Comparison of ENCODE assay signal across 8 cellular contexts in the genomic region with DNA sequence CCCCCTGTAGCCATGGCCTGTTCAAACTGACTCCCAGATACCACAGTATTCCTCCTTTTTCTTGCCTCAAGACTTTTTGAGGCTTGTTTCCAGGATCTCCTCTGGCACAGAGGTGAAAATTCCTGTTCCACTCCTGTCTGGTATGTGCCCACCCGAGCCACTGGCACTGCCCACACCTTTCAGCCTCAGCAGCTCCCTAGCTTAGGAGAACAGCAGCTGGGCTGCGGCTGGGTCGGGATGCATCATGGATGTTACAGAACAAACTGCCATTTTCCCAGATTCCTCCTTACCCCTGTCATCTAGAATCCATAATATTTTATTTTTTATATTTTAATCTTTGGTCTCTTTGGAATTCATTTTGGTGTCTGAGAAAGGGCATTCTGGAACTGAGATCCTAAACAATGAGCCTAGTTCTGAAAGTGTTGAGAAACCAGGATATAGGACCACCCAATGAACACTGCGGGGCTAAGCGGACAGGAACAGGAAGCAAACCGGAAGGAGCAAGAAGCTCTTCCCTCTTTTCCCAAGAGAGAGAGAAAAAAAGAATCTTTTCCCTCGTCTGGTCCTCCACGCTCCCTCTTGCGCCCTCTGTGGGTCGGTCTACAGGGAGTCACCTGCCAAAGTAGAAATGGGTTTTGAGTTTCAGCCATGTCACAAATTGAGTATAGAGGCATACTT. TPM values are rescaled to one million over a fixed set of nuclear protein-coding genes. Genes with fewer than 3 reads are reported as not detected.
DNase-seq lines count a peak whose midpoint lies in the region; ATAC-seq, FAIRE-seq and TF ChIP-seq lines count a peak whose summit lies in the region.

No MANE protein-coding gene starts in this region.

- TF ChIP-seq CTCF in WERI-Rb-1 (IDR thresholded peaks at IDR 0.05; ENCODE audit: low read depth, low read length) (peak; percentile 78), bronchial epithelial cell (IDR thresholded peaks at IDR 0.05; ENCODE audit: insufficient read depth, low read length, severe bottlenecking) (peak; percentile 75), kidney (IDR thresholded peaks at IDR 0.05; ENCODE audit: borderline replicate concordance, extremely low read depth, insufficient read depth) (peak; percentile 80)

- intact Hi-C loops in Right ventricle myocardium inferior (cut with DNase I) (loop anchor here (1.0 kb wide), 1 partner anchor 42 kb away; no protein-coding TSS in a partner anchor), cardiac septum (cut with DNase I) (loop anchor here (1.0 kb wide), 1 partner anchor 40 kb away; no protein-coding TSS in a partner anchor), kidney (cut with DNase I) (no loop called here)

- H3K9ac ChIP-seq in kidney (ENCODE audit: low read length in 2 of 2) = no peak overlapping the region

- H3K36me3 ChIP-seq in WERI-Rb-1 (no peaks in the 10 kb centered on the region), bronchial epithelial cell (ENCODE audit: control insufficient read depth, insufficient read depth, low read length) (no peaks in the 10 kb centered on the region), kidney (ENCODE audit: control insufficient read depth in 1 of 2, insufficient read depth in 2 of 2, low read length in 2 of 2) (no peaks in the 10 kb centered on the region)

- H3K4me3 ChIP-seq in WERI-Rb-1 (ENCODE audit: low read depth, low read length) = peak overlapping the region; percentile 32
- no peak overlapping the region for H3K4me3 ChIP-seq in bronchial epithelial cell (ENCODE audit: low read depth, low read length)
- peak overlapping the region in 1 of 2 donors; percentile 42 for H3K4me3 ChIP-seq in kidney (ENCODE audit: low read length in 2 of 2)

- DNase-seq in Right ventricle myocardium inferior (ENCODE audit: missing footprints) (peak; percentile 92), cardiac septum (ENCODE audit: low spot score) (no peak), NCI-H2107 treated with DMSO at 0.1 percent for 48 hours (lab: John Stamatoyannopoulos, UW; ENCODE audit: unreplicated experiment) (peak; percentile 81), WERI-Rb-1 (peak; percentile 91), bronchial epithelial cell (ENCODE audit: low read depth) (peak; percentile 64), kidney (peak; percentile 91), NCI-H128 (lab: John Stamatoyannopoulos, UW; ENCODE audit: unreplicated experiment) (no peak)
- DNase-seq in stimulated activated CD4-positive, alpha-beta T cell treated with anti-CD3 and anti-CD28 coated beads, Interleukin-1b, Interleukin-23, amount 100 ng/mL, for 48 hours = peak; percentile 59

- peaks cover 4 to 5% of the 10 kb centered on the region in 2 donors for H3K4me1 ChIP-seq in kidney (ENCODE audit: control insufficient read depth in 1 of 2, insufficient read depth in 1 of 2, low read depth in 1 of 2, low read length in 2 of 2)

- H3K9me3 ChIP-seq in WERI-Rb-1 (ENCODE audit: severe bottlenecking) (no peaks in the 10 kb centered on the region), kidney (ENCODE audit: control insufficient read depth in 1 of 2, low read length in 2 of 2) (no peaks in the 10 kb centered on the region)

- H3K27ac ChIP-seq in WERI-Rb-1 = peak overlapping the region; percentile 57
- H3K27ac ChIP-seq in kidney (ENCODE audit: low read depth in 2 of 2, low read length in 2 of 2) = no peak overlapping the region

- FAIRE-seq in bronchial epithelial cell (lab: Jason Lieb, UNC) = no peak
- FAIRE-seq in kidney (lab: Jason Lieb, UNC) = peak; percentile 29

- H3K27me3 ChIP-seq in WERI-Rb-1 (ENCODE audit: insufficient read depth, low read depth, severe bottlenecking) (no peaks in the 10 kb centered on the region), bronchial epithelial cell (ENCODE audit: control insufficient read depth, insufficient read depth, low read length) (no peaks in the 10 kb centered on the region)

- peak; percentile 89 for ATAC-seq in Right ventricle myocardium inferior

RNA-seq across cellular contexts. Expression of gene OR2S2, which starts 12.5 kb away (rescaled TPM):
- not detected for total RNA-seq in Right ventricle myocardium inferior
- not detected for total RNA-seq in cardiac septum
- total RNA-seq in bronchial epithelial cell = not detected in 2 replicates
- not detected for total RNA-seq in kidney
- not detected for polyA plus RNA-seq in kidney (ENCODE audit: insufficient read depth, low read depth, low replicate concordance)

RNA-seq across cellular contexts. Expression of gene SPAAR, which starts 36.2 kb away (rescaled TPM):
- total RNA-seq in Right ventricle myocardium inferior = 9.6 TPM
- total RNA-seq in cardiac septum = 4.0 TPM
- total RNA-seq in bronchial epithelial cell = not detected in 2 replicates
- total RNA-seq in kidney = 5.3 TPM
- polyA plus RNA-seq in kidney (ENCODE audit: insufficient read depth, low read depth, low replicate concordance) = 3.2 TPM

RNA-seq across cellular contexts. Expression of gene HRCT1, which starts 39.5 kb away (rescaled TPM):
- total RNA-seq in Right ventricle myocardium inferior (8.1 TPM), cardiac septum (1.5 TPM), bronchial epithelial cell (0.26 TPM in 1 of 2 replicates, not detected in the other), kidney (51.2 TPM)
- 13.3 TPM for polyA plus RNA-seq in kidney (ENCODE audit: insufficient read depth, low read depth, low replicate concordance)

Comparison
In these comparisons a context has a peak if more than half of its experiments do, and no peak if none do; other contexts are left out.
1. DNase-seq: peak in Right ventricle myocardium inferior (single experiment), NCI-H2107 treated with DMSO at 0.1 percent for 48 hours (single experiment), WERI-Rb-1 (single experiment), bronchial epithelial cell (single experiment), kidney (single experiment) and stimulated activated CD4-positive, alpha-beta T cell treated with anti-CD3 and anti-CD28 coated beads, Interleukin-1b, Interleukin-23, amount 100 ng/mL, for 48 hours (single experiment); none in cardiac septum (single experiment) and NCI-H128 (single experiment).
2. Peak in every context shown above with its lines, with median percentiles within 50 percentile points of each other: CTCF ChIP-seq.